ENCODE assay signal across 11 cellular contexts in the genomic region with DNA sequence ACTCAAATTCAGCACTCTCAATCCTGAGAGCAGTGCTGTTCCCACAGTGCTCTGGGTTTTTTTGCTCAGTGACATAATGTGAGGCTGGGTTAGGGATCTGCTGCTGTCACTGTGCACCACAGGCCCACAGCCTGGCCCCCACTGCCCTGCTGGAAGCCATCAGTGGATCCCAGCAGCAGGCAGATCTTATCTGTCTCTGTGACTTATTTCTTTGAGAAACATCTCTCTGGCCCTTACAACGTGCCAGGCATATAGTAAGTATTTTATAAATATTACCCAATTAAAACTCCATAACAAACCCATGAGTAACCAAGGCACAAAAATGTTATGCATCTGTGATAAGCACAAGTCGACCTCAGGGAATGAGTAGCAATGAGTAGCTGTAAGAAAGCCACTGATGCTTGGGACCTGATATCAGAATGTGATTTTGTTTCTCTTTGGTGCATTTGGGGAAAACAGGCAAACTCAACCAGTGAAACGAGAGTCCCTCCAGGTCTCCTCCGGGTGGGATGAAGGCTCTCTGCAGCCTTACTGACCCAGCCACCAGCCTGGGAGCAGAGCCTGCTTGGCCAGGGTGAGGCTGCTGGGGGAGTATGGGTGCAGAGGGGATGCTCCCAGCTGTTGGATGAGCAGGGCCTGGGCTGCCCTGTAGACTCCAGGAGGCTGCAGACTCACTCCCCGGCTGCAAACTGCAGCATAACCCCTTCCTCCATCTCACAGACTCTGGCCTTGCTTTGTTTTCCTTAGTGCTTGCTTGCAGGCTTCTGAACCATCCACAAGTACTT.
DNase-seq lines count a peak whose midpoint lies in the region; ATAC-seq and TF ChIP-seq lines count a peak whose summit lies in the region.
"Had no signal": no experiment of that assay in that cellular context is flagged by ENCODE, and none has a peak within 500 bp of the region (broad histone marks: within the 10 kb centered on the region; RNA-seq: fewer than 3 reads in every experiment).

No MANE protein-coding gene starts in this region.

- no peak overlapping the region for H3K27ac ChIP-seq in HEK293 (ENCODE audit: extremely low read depth, low read depth, low read length)

- ATAC-seq in GM21619 (IDR thresholded peaks at IDR 0.05; ENCODE audit: unreplicated experiment) (no peak), HG03139 (IDR thresholded peaks at IDR 0.05; ENCODE audit: unreplicated experiment) (no peak), GM18502 (IDR thresholded peaks at IDR 0.05; ENCODE audit: poor library complexity, unreplicated experiment) (no peak)

- H3K4me3 Mint-ChIP-seq in type B pancreatic cell: peak overlapping the region; percentile 12

- H3K36me3 Mint-ChIP-seq in type B pancreatic cell: no peaks in the 10 kb centered on the region

- H3K9me3 Mint-ChIP-seq in type B pancreatic cell: peaks cover 6% of the 10 kb centered on the region

- H3K9me3 ChIP-seq in HEK293 (ENCODE audit: control insufficient read depth, insufficient read depth, low read depth, low read length): no peaks in the 10 kb centered on the region
- H3K9me3 ChIP-seq: ovary had no signal

- peaks cover 31% of the 10 kb centered on the region for H3K4me1 Mint-ChIP-seq in type B pancreatic cell (ENCODE audit: unreplicated experiment)

- CTCF ChIA-PET in HEK293 (lab: Yijun Ruan, JAX): interaction anchor here (0.7 kb wide), 1 partner anchor 82 kb away, joined by 3 read pairs; no protein-coding TSS in a partner anchor

- POLR2A ChIA-PET in HEK293 (lab: Yijun Ruan, JAX): no interaction called here

- H3K36me3 ChIP-seq in HEK293 (ENCODE audit: control insufficient read depth in 2 of 2, insufficient read depth in 1 of 2, low read length in 2 of 2): no peaks in the 10 kb centered on the region
- H3K36me3 ChIP-seq: ovary had no signal

- H3K27me3 Mint-ChIP-seq in type B pancreatic cell: no peaks in the 10 kb centered on the region

- H3K4me1 ChIP-seq in HEK293 (ENCODE audit: control insufficient read depth, insufficient read depth, low read length): no peaks in the 10 kb centered on the region

- H3K27ac Mint-ChIP-seq in type B pancreatic cell: no peak overlapping the region

- peak; percentile 96 for DNase-seq in amniotic epithelial cell (ENCODE audit: low read depth)
- peak; percentile 93 for DNase-seq in iris pigment epithelial cell (ENCODE audit: low read depth)
- no peak for DNase-seq in type B pancreatic cell (ENCODE audit: extremely low spot score, unreplicated experiment)
- DNase-seq: effector CD4-positive, alpha-beta T cell; NCI-H146; NK-92 treated with Interleukin-12 subunit alpha and Interleukin-12 subunit beta, amount 100 ng/mL, for 24 hours had no signal

- no peak overlapping the region for H3K4me3 ChIP-seq in HEK293 (ENCODE audit: low read depth, low read length)
- H3K4me3 ChIP-seq: ovary had no signal

- no peak for TF ChIP-seq CTCF in HEK293 (tag by site-specific recombination; IDR thresholded peaks at IDR 0.05)
- no peak for TF ChIP-seq CTCF in type B pancreatic cell (conservative IDR thresholded peaks at IDR 0.05)

TF ChIP-seq in HEK293, 187 proteins besides CTCF, POLR2A, EP300 and RAD21:
- TF ChIP-seq, protein P1, sequence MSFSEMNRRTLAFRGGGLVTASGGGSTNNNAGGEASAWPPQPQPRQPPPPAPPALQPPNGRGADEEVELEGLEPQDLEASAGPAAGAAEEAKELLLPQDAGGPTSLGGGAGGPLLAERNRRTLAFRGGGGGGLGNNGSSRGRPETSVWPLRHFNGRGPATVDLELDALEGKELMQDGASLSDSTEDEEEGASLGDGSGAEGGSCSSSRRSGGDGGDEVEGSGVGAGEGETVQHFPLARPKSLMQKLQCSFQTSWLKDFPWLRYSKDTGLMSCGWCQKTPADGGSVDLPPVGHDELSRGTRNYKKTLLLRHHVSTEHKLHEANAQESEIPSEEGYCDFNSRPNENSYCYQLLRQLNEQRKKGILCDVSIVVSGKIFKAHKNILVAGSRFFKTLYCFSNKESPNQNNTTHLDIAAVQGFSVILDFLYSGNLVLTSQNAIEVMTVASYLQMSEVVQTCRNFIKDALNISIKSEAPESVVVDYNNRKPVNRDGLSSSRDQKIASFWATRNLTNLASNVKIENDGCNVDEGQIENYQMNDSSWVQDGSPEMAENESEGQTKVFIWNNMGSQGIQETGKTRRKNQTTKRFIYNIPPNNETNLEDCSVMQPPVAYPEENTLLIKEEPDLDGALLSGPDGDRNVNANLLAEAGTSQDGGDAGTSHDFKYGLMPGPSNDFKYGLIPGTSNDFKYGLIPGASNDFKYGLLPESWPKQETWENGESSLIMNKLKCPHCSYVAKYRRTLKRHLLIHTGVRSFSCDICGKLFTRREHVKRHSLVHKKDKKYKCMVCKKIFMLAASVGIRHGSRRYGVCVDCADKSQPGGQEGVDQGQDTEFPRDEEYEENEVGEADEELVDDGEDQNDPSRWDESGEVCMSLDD (tag by site-specific recombination; IDR thresholded peaks at IDR 0.05): no peak
- peak; percentile 31; the same call in 1 of the 2 replicates for TF ChIP-seq ZIC2 (tag by site-specific recombination; IDR thresholded peaks at IDR 0.05)
